8 cellular contexts compared by ENCODE assay signal in the genomic region with DNA sequence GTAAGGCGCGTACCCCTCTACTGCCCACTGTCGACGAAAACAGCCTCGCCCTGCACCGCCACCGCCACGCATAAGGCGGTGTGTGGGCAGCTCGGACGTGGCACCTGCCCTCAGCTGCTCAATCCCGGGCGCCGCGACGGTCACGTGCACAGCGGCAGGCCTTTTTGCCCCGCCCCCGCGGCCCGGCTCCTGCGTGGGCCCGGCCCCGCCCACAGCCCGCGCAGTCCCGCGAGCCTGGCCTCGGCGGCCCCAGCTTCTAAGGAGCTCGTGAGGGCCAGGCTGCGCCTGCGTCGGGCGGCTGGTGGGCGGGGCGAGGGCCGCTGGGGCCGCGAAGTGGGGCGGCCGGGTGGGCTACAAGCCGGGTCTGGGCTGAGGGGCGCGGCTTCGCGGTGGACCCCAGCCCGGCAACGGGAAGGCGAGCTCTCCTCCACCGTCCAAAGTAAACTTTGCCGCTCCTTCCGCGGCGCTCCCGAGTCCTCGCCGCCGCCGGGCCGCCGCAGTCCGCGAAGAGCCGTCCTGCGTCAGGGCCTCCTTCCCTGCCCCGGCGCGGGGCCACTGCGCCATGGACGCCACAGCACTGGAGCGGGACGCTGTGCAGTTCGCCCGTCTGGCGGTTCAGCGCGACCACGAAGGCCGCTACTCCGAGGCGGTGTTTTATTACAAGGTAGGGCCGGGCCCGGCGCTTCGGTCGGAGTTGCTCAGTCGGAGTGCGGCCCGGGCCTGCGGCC. TPM values are rescaled to one million over a fixed set of nuclear protein-coding genes. Genes with fewer than 3 reads are reported as not detected.
DNase-seq lines count a peak whose midpoint lies in the region; ATAC-seq and TF ChIP-seq lines count a peak whose summit lies in the region.

A gene (plus strand): TSS at position 313 of the 728 bp plus-strand sequence. CDS start 250 bp downstream, at position 563.

- H3K9me3 ChIP-seq in A673 (ENCODE audit: low read depth, low read length, poor library complexity, severe bottlenecking), result no peaks in the 10 kb centered on the region
- no peaks in the 10 kb centered on the region for H3K9me3 ChIP-seq in lung (ENCODE audit: control insufficient read depth in 2 of 2, insufficient read depth in 1 of 2, low read length in 1 of 2)

- BruUV-seq in A673 (replicated peaks; lab: Mats Ljungman, UMichigan), result no TSS peak

- peaks cover 8% of the 10 kb centered on the region for H3K4me1 ChIP-seq in A673 (ENCODE audit: insufficient read depth, low read length, poor library complexity, severe bottlenecking)
- H3K4me1 ChIP-seq in lung (ENCODE audit: control insufficient read depth in 2 of 2, insufficient read depth in 2 of 2, low read length in 2 of 2), result no peaks in the 10 kb centered on the region

- 0 to 1% methylated on average over 57 to 92 of the region's 92 CpGs for WGBS in lung, 2 donors

- DNase-seq in A673 (ENCODE audit: low spot score), result peak; percentile 97
- DNase-seq in activated CD4-positive, CD25-positive, alpha-beta regulatory T cell treated with anti-CD3 and anti-CD28 coated beads, Interleukin-2, amount 50 U/mL, for 72 hours, result peak; percentile 97
- DNase-seq in lung (ENCODE audit: low spot score), result peak; percentile 93
- peak; percentile 84 for DNase-seq in stimulated activated CD8-positive, alpha-beta memory T cell treated with anti-CD3 and anti-CD28 coated beads, Interleukin-12 subunit alpha, Interleukin-12 subunit beta, amount 100 ng/mL, for 1 hour (ENCODE audit: low read depth)
- no peak for DNase-seq in T1000 (lab: John Stamatoyannopoulos, UW)

- intact Hi-C loops in A673 (cut with micrococcal nuclease; ENCODE audit: unreplicated experiment), result loop anchor here (5.0 to 10.0 kb wide), 2 partner anchors 61 to 601 kb away; no protein-coding TSS in a partner anchor
- intact Hi-C loops in dendritic cell treated with granulocyte-macrophage colony-stimulating factor and Interleukin-4, amounts not matched to agents 40 ng/mL and 50 ng/mL, for 4 days (cut with micrococcal nuclease), result loop anchor here (5.0 kb wide), 2 partner anchors 109 to 259 kb away; a partner anchor contains a TSS

- CTCF ChIA-PET in A673 (lab: Charles Lee), result interaction anchor here (0.6 to 1.3 kb wide), 3 partner anchors 15 to 199 kb away, joined by 3 to 4 read pairs (median 3); no protein-coding TSS in a partner anchor

- no peaks in the 10 kb centered on the region for H3K27me3 Mint-ChIP-seq in dendritic cell treated with granulocyte-macrophage colony-stimulating factor and Interleukin-4, amounts not matched to agents 40 ng/mL and 50 ng/mL, for 4 days

- no peaks in the 10 kb centered on the region for H3K27me3 ChIP-seq in A673 (replicated peaks; ENCODE audit: insufficient read depth, low read depth, low read length, poor library complexity)
- H3K27me3 ChIP-seq in lung (ENCODE audit: control insufficient read depth, insufficient read depth), result no peaks in the 10 kb centered on the region

- H3K36me3 ChIP-seq in A673 (ENCODE audit: insufficient read depth, low read length, poor library complexity, severe bottlenecking) (peaks cover 8% of the 10 kb centered on the region), lung (ENCODE audit: control insufficient read depth in 2 of 2, insufficient read depth in 2 of 2, low read length in 2 of 2) (peaks cover 3 to 5% of the 10 kb centered on the region in 2 donors)

- peak within 1 kb of the TSS; percentile 93 for H3K27ac Mint-ChIP-seq in dendritic cell treated with granulocyte-macrophage colony-stimulating factor and Interleukin-4, amounts not matched to agents 40 ng/mL and 50 ng/mL, for 4 days

- peak within 1 kb of the TSS; percentile 91 for H3K4me3 Mint-ChIP-seq in dendritic cell treated with granulocyte-macrophage colony-stimulating factor and Interleukin-4, amounts not matched to agents 40 ng/mL and 50 ng/mL, for 4 days

- H3K4me3 ChIP-seq in A673 (ENCODE audit: low read depth, low read length, poor library complexity, severe bottlenecking) (peak within 1 kb of the TSS; percentile 97), lung (peak within 1 kb of the TSS; percentile 93)

- H3K9me3 Mint-ChIP-seq in dendritic cell treated with granulocyte-macrophage colony-stimulating factor and Interleukin-4, amounts not matched to agents 40 ng/mL and 50 ng/mL, for 4 days, result no peaks in the 10 kb centered on the region

- H3K36me3 Mint-ChIP-seq in dendritic cell treated with granulocyte-macrophage colony-stimulating factor and Interleukin-4, amounts not matched to agents 40 ng/mL and 50 ng/mL, for 4 days (ENCODE audit: low read depth), result peaks cover 24% of the 10 kb centered on the region

- POLR2A ChIA-PET in A673 (lab: Charles Lee; ENCODE audit: low non-redundant PET), result interaction anchor here (0.6 kb wide), 1 partner anchor 10 kb away, joined by 4 read pairs; no protein-coding TSS in a partner anchor

- peak; percentile 89 for ATAC-seq in HG03439 (IDR thresholded peaks at IDR 0.05; ENCODE audit: unreplicated experiment)
- peak; percentile 98 for ATAC-seq in lung (ENCODE audit: insufficient read depth, low FRiP score)

- peak; percentile 79 for TF ChIP-seq POLR2A in GM19099 (IDR thresholded peaks at IDR 0.05; ENCODE audit: extremely low read depth, insufficient read length, low read depth)

- peak; percentile 42; the same call in 1 of the 2 replicates for TF ChIP-seq CTCF in A673 (conservative IDR thresholded peaks at IDR 0.05; ENCODE audit: low read depth, low read length)
- TF ChIP-seq CTCF in lung (IDR thresholded peaks at IDR 0.05; ENCODE audit: control extremely low read depth, extremely low read depth), result peak; percentile 16

- H3K4me1 Mint-ChIP-seq in dendritic cell treated with granulocyte-macrophage colony-stimulating factor and Interleukin-4, amounts not matched to agents 40 ng/mL and 50 ng/mL, for 4 days (ENCODE audit: low read depth), result peaks cover 22% of the 10 kb centered on the region

- H3K27ac ChIP-seq in A673 (ENCODE audit: low read depth, low read length, poor library complexity, severe bottlenecking) (peak within 1 kb of the TSS; percentile 95), lung (ENCODE audit: low read depth in 1 of 2, low read length in 1 of 2) (peak within 1 kb of the TSS; percentile 97 to 98)

RNA-seq across cellular contexts. Expression of the gene that starts here (rescaled TPM):
- total RNA-seq in A673 (2021) (38.6 and 40.7 TPM in 2 replicates), lung (10 to 100 TPM; 42.5 to 97.1 TPM)
- 10 to 100 TPM; 14.4 to 15.8 TPM for polyA plus RNA-seq in lung
